Comparison of ENCODE assay signal across 12 cellular contexts in the genomic region with DNA sequence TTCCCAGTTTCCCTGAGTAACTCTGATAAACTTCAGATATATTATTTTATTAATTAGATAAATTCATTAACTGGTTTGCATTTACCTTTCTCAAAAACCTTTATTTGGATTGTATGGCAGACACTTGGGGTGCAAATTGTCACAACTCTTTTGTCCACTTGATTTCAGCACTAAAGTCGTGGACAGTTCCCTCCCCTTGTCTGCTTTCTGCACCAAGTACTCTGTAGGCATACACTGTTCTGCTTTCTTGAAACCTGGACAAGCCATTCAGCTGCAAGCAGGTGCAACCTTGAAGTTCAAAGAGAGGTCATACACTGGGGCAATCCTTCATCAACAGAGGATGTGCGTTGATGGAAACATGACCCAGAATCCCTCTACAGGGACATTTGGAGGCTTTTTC.
DNase-seq lines count a peak whose midpoint lies in the region; ATAC-seq and TF ChIP-seq lines count a peak whose summit lies in the region.
"Had no signal": no experiment of that assay in that cellular context is flagged by ENCODE, and none has a peak within 500 bp of the region (broad histone marks: within the 10 kb centered on the region; RNA-seq: fewer than 3 reads in every experiment).

No MANE protein-coding gene starts in this region.

- no peak for TF ChIP-seq POLR2A in IMR-90 (IDR thresholded peaks at IDR 0.05; ENCODE audit: low read depth, low read length)

- no peak overlapping the region for H3K4me2 ChIP-seq in IMR-90 (ENCODE audit: low read depth, low read length)

- ATAC-seq in IMR-90 (ENCODE audit: low read depth) (peak; percentile 48; the same call in 1 of the 2 replicates), GM21825 (IDR thresholded peaks at IDR 0.05; ENCODE audit: unreplicated experiment) (no peak)
- ATAC-seq in activated CD8-positive, alpha-beta T cell treated with anti-CD3 and anti-CD28 coated beads, Interleukin-2, amount 10 ng/mL, durations not matched to agents 7 days and 5 days, result no peak
- ATAC-seq: activated naive CD8-positive, alpha-beta T cell treated with anti-CD3 and anti-CD28 coated beads, Interleukin-2, amount 50 U/mL, for 24 hours; left cardiac atrium had no signal

- intact Hi-C loops in IMR-90 (cut with micrococcal nuclease), result no loop called here

- H3K18ac ChIP-seq in IMR-90 (ENCODE audit: low read depth, low read length), result no peak overlapping the region

- H3K4me3 ChIP-seq in IMR-90 (ENCODE audit: insufficient read depth, low read depth, low read length), result no peak overlapping the region
- H3K4me3 ChIP-seq: Peyer's patch had no signal

- CTCF ChIA-PET in IMR-90 (lab: Yijun Ruan, JAX), result no interaction called here
- CTCF ChIA-PET in activated CD8-positive, alpha-beta T cell treated with anti-CD3 and anti-CD28 coated beads, Interleukin-2, amount 10 ng/mL, durations not matched to agents 7 days and 5 days (lab: Charles Lee), result no interaction called here
- CTCF ChIA-PET in activated CD4-positive, alpha-beta memory T cell treated with anti-CD3 and anti-CD28 coated beads, Interleukin-2, amount 10 ng/mL, durations not matched to agents 7 days and 5 days (lab: Charles Lee), result no interaction called here

- dilution Hi-C loops in IMR-90 (cut with HindIII; ENCODE audit: low sequenced_read_pairs, unreplicated experiment), result no loop called here

- H2AK5ac ChIP-seq in IMR-90 (ENCODE audit: low read depth, low read length), result no peak overlapping the region

- H3K4me3 Mint-ChIP-seq in activated CD8-positive, alpha-beta T cell treated with anti-CD3 and anti-CD28 coated beads, Interleukin-2, amount 10 ng/mL, durations not matched to agents 7 days and 5 days, result no peak overlapping the region
- H3K4me3 Mint-ChIP-seq in activated CD4-positive, alpha-beta memory T cell treated with anti-CD3 and anti-CD28 coated beads, Interleukin-2, amount 10 ng/mL, durations not matched to agents 7 days and 5 days, result no peak overlapping the region
- H3K4me3 Mint-ChIP-seq: activated naive CD8-positive, alpha-beta T cell treated with anti-CD3 and anti-CD28 coated beads, Interleukin-2, amount 50 U/mL, for 24 hours had no signal

- no peak overlapping the region for H3K9ac ChIP-seq in IMR-90 (ENCODE audit: low read depth, low read length)

- no peak overlapping the region for H4K5ac ChIP-seq in IMR-90 (ENCODE audit: low read depth, low read length)

- 71% methylated on average over 1 of the region's 2 CpGs; no CpG with 5 or more reads in 1 of the 2 experiments for WGBS in IMR-90 (ENCODE audit: extremely low coverage in 2 of 2, insufficient read length in 1 of 2), 2 experiments

- H3K79me1 ChIP-seq in IMR-90 (ENCODE audit: low read depth in 1 of 2, low read length in 2 of 2), result no peaks in the 10 kb centered on the region

- no peaks in the 10 kb centered on the region for H3K27me3 ChIP-seq in IMR-90 (ENCODE audit: control insufficient read depth, insufficient read depth, low read length)
- H3K27me3 ChIP-seq: Peyer's patch had no signal

- no peak for TF ChIP-seq RAD21 in IMR-90 (IDR thresholded peaks at IDR 0.05; ENCODE audit: low read length)

- no peak overlapping the region for H4K8ac ChIP-seq in IMR-90 (ENCODE audit: low read depth in 2 of 2, low read length in 2 of 2)

- no peak overlapping the region for H4K91ac ChIP-seq in IMR-90 (ENCODE audit: insufficient read depth, low read depth, low read length)

- no peak overlapping the region for H2BK120ac ChIP-seq in IMR-90 (ENCODE audit: low read depth, low read length)

- H3K4me1 ChIP-seq in IMR-90 (ENCODE audit: control insufficient read depth, insufficient read depth, low read length), result no peaks in the 10 kb centered on the region
- H3K4me1 ChIP-seq: Peyer's patch had no signal

- H2BK20ac ChIP-seq in IMR-90 (ENCODE audit: low read depth, low read length), result no peak overlapping the region

- no peaks in the 10 kb centered on the region for H3K36me3 ChIP-seq in IMR-90 (ENCODE audit: control insufficient read depth, insufficient read depth, low read length)
- H3K36me3 ChIP-seq: Peyer's patch had no signal

- no peak overlapping the region for H2AK9ac ChIP-seq in IMR-90 (replicated peaks; ENCODE audit: low read depth, low read length, poor library complexity)

- H3K9me1 ChIP-seq in IMR-90 (ENCODE audit: insufficient read depth, low read length), result no peaks in the 10 kb centered on the region

- H3K56ac ChIP-seq in IMR-90 (ENCODE audit: extremely low read depth, insufficient read depth, low read length), result no peak overlapping the region

- H3K4me1 Mint-ChIP-seq in activated CD8-positive, alpha-beta T cell treated with anti-CD3 and anti-CD28 coated beads, Interleukin-2, amount 10 ng/mL, durations not matched to agents 7 days and 5 days (ENCODE audit: low read depth), result no peaks in the 10 kb centered on the region
- no peaks in the 10 kb centered on the region for H3K4me1 Mint-ChIP-seq in activated CD4-positive, alpha-beta memory T cell treated with anti-CD3 and anti-CD28 coated beads, Interleukin-2, amount 10 ng/mL, durations not matched to agents 7 days and 5 days
- H3K4me1 Mint-ChIP-seq: activated naive CD8-positive, alpha-beta T cell treated with anti-CD3 and anti-CD28 coated beads, Interleukin-2, amount 50 U/mL, for 24 hours had no signal

- H2AFZ ChIP-seq in IMR-90 (replicated peaks; ENCODE audit: low read length, poor library complexity), result no peak overlapping the region

- POLR2A ChIA-PET in IMR-90 (lab: Charles Lee; ENCODE audit: unreplicated experiment), result no interaction called here
- POLR2A ChIA-PET in activated CD8-positive, alpha-beta T cell treated with anti-CD3 and anti-CD28 coated beads, Interleukin-2, amount 10 ng/mL, durations not matched to agents 7 days and 5 days (lab: Charles Lee), result no interaction called here
- POLR2A ChIA-PET in activated CD4-positive, alpha-beta memory T cell treated with anti-CD3 and anti-CD28 coated beads, Interleukin-2, amount 10 ng/mL, durations not matched to agents 7 days and 5 days (lab: Charles Lee), result no interaction called here

- H3K9me3 ChIP-seq in IMR-90 (ENCODE audit: control insufficient read depth, insufficient read depth, low read length), result no peaks in the 10 kb centered on the region
- H3K9me3 ChIP-seq: Peyer's patch had no signal

- H3K27ac Mint-ChIP-seq in activated CD8-positive, alpha-beta T cell treated with anti-CD3 and anti-CD28 coated beads, Interleukin-2, amount 10 ng/mL, durations not matched to agents 7 days and 5 days, result no peak overlapping the region
- H3K27ac Mint-ChIP-seq in activated CD4-positive, alpha-beta memory T cell treated with anti-CD3 and anti-CD28 coated beads, Interleukin-2, amount 10 ng/mL, durations not matched to agents 7 days and 5 days, result no peak overlapping the region
- H3K27ac Mint-ChIP-seq: activated naive CD8-positive, alpha-beta T cell treated with anti-CD3 and anti-CD28 coated beads, Interleukin-2, amount 50 U/mL, for 24 hours had no signal

- no peak overlapping the region for H2BK15ac ChIP-seq in IMR-90 (ENCODE audit: low read depth, low read length)

- in situ Hi-C loops in IMR-90 (cut with MboI; ENCODE audit: low sequenced_read_pairs), result no loop called here
- in situ Hi-C loops in GM13977 (cut with MboI; ENCODE audit: low pct_unique_long_range_greater_than_20kb, low sequenced_read_pairs, unreplicated experiment), result no loop called here

- no peak overlapping the region for H3K4ac ChIP-seq in IMR-90 (ENCODE audit: low read depth, low read length)

- H3K9me3 Mint-ChIP-seq in activated CD8-positive, alpha-beta T cell treated with anti-CD3 and anti-CD28 coated beads, Interleukin-2, amount 10 ng/mL, durations not matched to agents 7 days and 5 days (ENCODE audit: insufficient read depth), result peaks cover 12% of the 10 kb centered on the region
- H3K9me3 Mint-ChIP-seq in activated CD4-positive, alpha-beta memory T cell treated with anti-CD3 and anti-CD28 coated beads, Interleukin-2, amount 10 ng/mL, durations not matched to agents 7 days and 5 days, result peaks cover 6% of the 10 kb centered on the region

- no peak overlapping the region for H2BK5ac ChIP-seq in IMR-90 (ENCODE audit: low read depth, low read length, poor library complexity, severe bottlenecking)

- TF ChIP-seq CTCF in IMR-90 (conservative IDR thresholded peaks at IDR 0.05; ENCODE audit: low read depth, low read length), result no peak
- no peak for TF ChIP-seq CTCF in GM13977 (IDR thresholded peaks at IDR 0.05; ENCODE audit: extremely low read depth, insufficient read depth, missing control alignments)

- no TSS peak for BruUV-seq in IMR-90 (replicated peaks; lab: Mats Ljungman, UMichigan)

- no peak overlapping the region for H3K23ac ChIP-seq in IMR-90 (ENCODE audit: low read depth, low read length)

- peak; percentile 3 for DNase-seq in DMS53 treated with DMSO at 0.1 percent for 48 hours (lab: John Stamatoyannopoulos, UW; ENCODE audit: unreplicated experiment)
- DNase-seq in IMR-90, result peak; percentile 43
- peak; percentile 21 for DNase-seq in activated CD8-positive, alpha-beta T cell treated with anti-CD3 and anti-CD28 coated beads, Interleukin-2, amount 10 ng/mL, durations not matched to agents 7 days and 5 days
- peak; percentile 55 for DNase-seq in islet precursor cell
- DNase-seq in NCI-H1092 treated with DMSO at 0.1 percent for 48 hours (lab: John Stamatoyannopoulos, UW), result no peak
- no peak for DNase-seq in GM13977 (ENCODE audit: low spot score)
- no peak for DNase-seq in activated CD4-positive, alpha-beta memory T cell treated with anti-CD3 and anti-CD28 coated beads, Interleukin-2, amount 10 ng/mL, durations not matched to agents 7 days and 5 days
- DNase-seq: activated naive CD8-positive, alpha-beta T cell treated with anti-CD3 and anti-CD28 coated beads, Interleukin-2, amount 50 U/mL, for 24 hours; left cardiac atrium; NCI-H1694 had no signal

- no peaks in the 10 kb centered on the region for H3K27me3 Mint-ChIP-seq in activated CD8-positive, alpha-beta T cell treated with anti-CD3 and anti-CD28 coated beads, Interleukin-2, amount 10 ng/mL, durations not matched to agents 7 days and 5 days (ENCODE audit: low read depth)
- H3K27me3 Mint-ChIP-seq in activated CD4-positive, alpha-beta memory T cell treated with anti-CD3 and anti-CD28 coated beads, Interleukin-2, amount 10 ng/mL, durations not matched to agents 7 days and 5 days, result no peaks in the 10 kb centered on the region
- H3K27me3 Mint-ChIP-seq: activated naive CD8-positive, alpha-beta T cell treated with anti-CD3 and anti-CD28 coated beads, Interleukin-2, amount 50 U/mL, for 24 hours had no signal

- H3K14ac ChIP-seq in IMR-90 (replicated peaks; ENCODE audit: low read depth, low read length), result no peak overlapping the region

- H3K27ac ChIP-seq in IMR-90 (ENCODE audit: insufficient read depth, low read length), result no peak overlapping the region
- H3K27ac ChIP-seq: Peyer's patch had no signal

- H3K36me3 Mint-ChIP-seq in activated CD8-positive, alpha-beta T cell treated with anti-CD3 and anti-CD28 coated beads, Interleukin-2, amount 10 ng/mL, durations not matched to agents 7 days and 5 days (ENCODE audit: low read depth), result no peaks in the 10 kb centered on the region
- no peaks in the 10 kb centered on the region for H3K36me3 Mint-ChIP-seq in activated CD4-positive, alpha-beta memory T cell treated with anti-CD3 and anti-CD28 coated beads, Interleukin-2, amount 10 ng/mL, durations not matched to agents 7 days and 5 days (ENCODE audit: low read depth)

- no peaks in the 10 kb centered on the region for H4K20me1 ChIP-seq in IMR-90 (ENCODE audit: insufficient read depth, low read length)

TF ChIP-seq in IMR-90, 13 proteins besides CTCF, POLR2A, EP300 and RAD21 (continues in another document):
- TF ChIP-seq MAZ (IDR thresholded peaks at IDR 0.05; ENCODE audit: borderline replicate concordance, low read depth, low read length), result no peak
- TF ChIP-seq CEBPB (IDR thresholded peaks at IDR 0.05; ENCODE audit: low read depth, low read length), result no peak

Comparison
In these comparisons a context has a peak if more than half of its experiments do, and no peak if none do; other contexts are left out.
1. DNase-seq: peak in DMS53 treated with DMSO at 0.1 percent for 48 hours (single experiment), IMR-90 (single experiment), activated CD8-positive, alpha-beta T cell treated with anti-CD3 and anti-CD28 coated beads, Interleukin-2, amount 10 ng/mL, durations not matched to agents 7 days and 5 days (single experiment) and islet precursor cell (single experiment); none in NCI-H1092 treated with DMSO at 0.1 percent for 48 hours (single experiment), GM13977 (single experiment) and activated CD4-positive, alpha-beta memory T cell treated with anti-CD3 and anti-CD28 coated beads, Interleukin-2, amount 10 ng/mL, durations not matched to agents 7 days and 5 days (single experiment).